17 cellular contexts compared by ENCODE assay signal in genomic region chr13:74768521-74769090, GRCh38.
A peak's percentile ranks its signal among the peaks of the same experiment; 100 is the strongest.
DNase-seq lines count a peak whose midpoint lies in the region; ATAC-seq, FAIRE-seq and TF ChIP-seq lines count a peak whose summit lies in the region.
"Had no signal": no experiment of that assay in that cellular context is flagged by ENCODE, and none has a peak within 500 bp of the region (broad histone marks: within the 10 kb centered on the region; RNA-seq: fewer than 3 reads in every experiment).

No MANE protein-coding gene starts in this region.

- H3K27me3 Mint-ChIP-seq in HFFc6 (ENCODE audit: insufficient read depth) (no peaks in the 10 kb centered on the region), progenitor cell of endocrine pancreas (no peaks in the 10 kb centered on the region)

- H3K4me1 ChIP-seq in SJCRH30, result peaks cover 9% of the 10 kb centered on the region

- no peak overlapping the region for H3K4me3 Mint-ChIP-seq in HFFc6
- no peak overlapping the region for H3K4me3 Mint-ChIP-seq in progenitor cell of endocrine pancreas (ENCODE audit: low read depth)

- DNase-seq in HFFc6 (no peak), SJCRH30 (peak; percentile 3 to 51), fibroblast of villous mesenchyme (ENCODE audit: low read depth) (peak; percentile 28), HTR-8/SVneo (ENCODE audit: insufficient read length, low spot score) (no peak), DMS153 (lab: John Stamatoyannopoulos, UW) (no peak), progenitor cell of endocrine pancreas (ENCODE audit: low spot score, unreplicated experiment) (no peak)
- DNase-seq: COR-L47, MM.1S, NCI-H1092, NCI-H146, NCI-H510A, NCI-H748 treated with DMSO at 0.1 percent for 48 hours, SHP77 treated with DMSO at 0.1 percent for 48 hours, T-helper 1 cell had no signal

- H3K27ac ChIP-seq in SJCRH30, result no peak overlapping the region

- H3K36me3 ChIP-seq in SJCRH30, result no peaks in the 10 kb centered on the region

- H3K4me3 ChIP-seq in SJCRH30, result no peak overlapping the region
- H3K4me3 ChIP-seq in fibroblast of villous mesenchyme (ENCODE audit: low read depth, low read length), result no peak overlapping the region

- peaks cover 61% of the 10 kb centered on the region for H3K4me1 Mint-ChIP-seq in HFFc6 (ENCODE audit: low read depth)
- H3K4me1 Mint-ChIP-seq in progenitor cell of endocrine pancreas (ENCODE audit: low read depth), result no peaks in the 10 kb centered on the region

- no peak for ATAC-seq in GM18870 (IDR thresholded peaks at IDR 0.05; ENCODE audit: unreplicated experiment)

- H3K27me3 ChIP-seq in SJCRH30, result no peaks in the 10 kb centered on the region

- H3K9me3 Mint-ChIP-seq in HFFc6 (no peaks in the 10 kb centered on the region), progenitor cell of endocrine pancreas (ENCODE audit: low read depth) (no peaks in the 10 kb centered on the region)

- H3K9me3 ChIP-seq in SJCRH30 (replicated peaks), result no peaks in the 10 kb centered on the region

- FAIRE-seq in HTR-8/SVneo (lab: Jason Lieb, UNC), result no peak
- FAIRE-seq: H54, RCC 7860 had no signal

- H3K36me3 Mint-ChIP-seq in HFFc6 (ENCODE audit: low read depth) (no peaks in the 10 kb centered on the region), progenitor cell of endocrine pancreas (ENCODE audit: insufficient read depth) (no peaks in the 10 kb centered on the region)

- TF ChIP-seq CTCF in HFFc6 (IDR thresholded peaks at IDR 0.05), result no peak
- TF ChIP-seq CTCF in fibroblast of villous mesenchyme (IDR thresholded peaks at IDR 0.05; ENCODE audit: insufficient read depth, low read depth, low read length), result no peak
- TF ChIP-seq CTCF in progenitor cell of endocrine pancreas (IDR thresholded peaks at IDR 0.05; ENCODE audit: unreplicated experiment), result no peak

- H3K27ac Mint-ChIP-seq in HFFc6 (peak overlapping the region; percentile 58), progenitor cell of endocrine pancreas (no peak overlapping the region)

Comparison
In these comparisons a context has a peak if more than half of its experiments do, and no peak if none do; other contexts are left out.
1. DNase-seq: peak in SJCRH30 (2 of 2) and fibroblast of villous mesenchyme (single experiment); none in HFFc6 (single experiment), HTR-8/SVneo (single experiment), DMS153 (single experiment) and progenitor cell of endocrine pancreas (single experiment).